12 cellular contexts compared by ENCODE assay signal in the genomic region with DNA sequence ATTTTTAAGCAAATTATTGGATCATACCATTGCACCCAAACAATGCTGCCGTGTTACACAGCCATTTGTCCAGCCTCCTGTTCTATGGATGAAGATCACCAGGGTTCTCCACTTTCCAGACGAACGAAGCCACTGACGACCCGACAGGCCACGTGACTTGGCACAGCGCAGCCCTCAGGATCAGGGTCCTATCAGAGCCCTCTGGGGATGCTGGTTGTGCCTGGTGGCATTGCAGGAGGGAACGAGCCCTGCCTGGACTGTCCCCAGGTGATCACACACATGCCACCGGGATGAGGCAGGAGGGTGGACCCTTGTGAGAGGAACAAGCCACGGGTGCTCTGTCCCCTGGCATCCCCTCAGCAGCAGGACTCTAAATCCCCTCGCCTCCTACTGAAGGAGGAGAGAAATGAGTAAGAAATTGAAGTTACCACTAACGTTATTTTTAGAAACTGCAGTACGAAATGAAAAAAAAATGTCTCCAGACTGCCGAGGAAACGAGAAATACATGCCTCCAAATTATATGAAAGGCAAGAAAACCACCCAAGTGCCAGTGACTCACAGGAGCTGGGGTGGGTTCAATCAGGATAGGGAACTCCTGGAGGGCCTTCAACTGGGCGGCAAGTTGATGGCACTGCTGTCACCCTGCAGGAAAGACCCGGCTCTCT.
"Had no signal": no experiment of that assay in that cellular context is flagged by ENCODE, and none has a peak within 500 bp of the region (broad histone marks: within the 10 kb centered on the region; RNA-seq: fewer than 3 reads in every experiment).

No MANE protein-coding gene starts in this region.

- H3K36me3 ChIP-seq: adrenal gland, pancreas, sigmoid colon, thyroid gland had no signal

- H3K9me3 ChIP-seq: adrenal gland, pancreas, sigmoid colon, thyroid gland had no signal

- H3K27me3 ChIP-seq: adrenal gland, pancreas, thyroid gland had no signal

- DNase-seq: activated CD4-positive, alpha-beta T cell treated with anti-CD3 and anti-CD28 coated beads, Interleukin-2, amount 10 ng/mL, durations not matched to agents 7 days and 5 days; activated CD4-positive, CD25-positive, alpha-beta regulatory T cell; activated T-cell treated with anti-CD3 and anti-CD28 coated beads, Interleukin-2, amount 50 U/mL, for 24 hours; erythroblast; hippocampal formation; pancreas; sigmoid colon; stimulated activated CD4-positive, alpha-beta T cell treated with anti-CD3 and anti-CD28 coated beads, Interleukin-12 subunit alpha, Interleukin-12 subunit beta, amount 100 ng/mL, for 4 hours; stimulated activated CD4-positive, alpha-beta T cell treated with anti-CD3 and anti-CD28 coated beads, Interleukin-2, amount 100 ng/mL, for 24 hours; stimulated activated naive B cell treated with anti-CD40 and anti-IgM and Interleukin-4, amounts not matched to agents 10 μg/mL and 1 μg/mL and 100 μg/mL, for 72 hours; thyroid gland had no signal

- H3K4me3 ChIP-seq: adrenal gland, pancreas, sigmoid colon, thyroid gland had no signal

- ATAC-seq: pancreas had no signal

- H3K4me1 ChIP-seq: adrenal gland had no signal

- H3K27ac ChIP-seq: adrenal gland, pancreas, sigmoid colon, thyroid gland had no signal
